8 cellular contexts compared by ENCODE assay signal in the genomic region with DNA sequence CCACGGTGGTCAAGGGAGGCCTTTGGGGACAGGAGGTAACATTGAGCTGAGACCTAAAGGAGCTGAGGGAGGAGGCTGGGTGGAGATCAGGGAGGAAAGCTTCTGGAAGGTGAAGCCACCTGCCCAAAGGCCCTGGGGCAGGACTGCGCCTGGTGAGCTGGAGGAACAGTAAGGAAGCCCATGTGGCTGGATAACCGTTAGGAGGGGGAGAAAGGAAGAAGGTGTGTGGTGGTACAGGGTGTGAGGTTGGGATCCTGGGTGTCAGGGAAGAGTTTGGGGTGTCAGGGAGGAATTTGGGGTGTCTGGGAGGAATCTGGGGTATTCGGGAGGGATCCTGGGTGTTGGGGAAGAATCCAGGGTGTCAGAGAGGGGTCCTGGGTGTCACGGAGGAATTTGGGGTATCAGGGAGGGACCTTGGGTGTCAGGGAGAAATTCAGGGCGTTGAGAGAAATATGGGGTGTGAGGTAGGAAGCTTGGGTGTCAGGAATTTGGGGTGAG. TPM values are rescaled to one million over a fixed set of nuclear protein-coding genes. Genes with fewer than 3 reads are reported as not detected.
DNase-seq lines count a peak whose midpoint lies in the region; TF ChIP-seq lines count a peak whose summit lies in the region.

No MANE protein-coding gene starts in this region.

- H2BK120ac ChIP-seq in trophoblast cell (ENCODE audit: insufficient read depth, low read length, poor library complexity) = no peak overlapping the region

- TF ChIP-seq POLR2A in esophagus squamous epithelium (IDR thresholded peaks at IDR 0.05) = no peak

- H3K23ac ChIP-seq in trophoblast cell (ENCODE audit: low read length) = no peak overlapping the region

- H3K27ac ChIP-seq in SJSA1 = peak overlapping the region; percentile 44
- H3K27ac ChIP-seq in esophagus squamous epithelium = peak overlapping the region; percentile 93 to 98 (median 96)
- no peak overlapping the region for H3K27ac ChIP-seq in trophoblast cell (ENCODE audit: low read depth, low read length)

- intact Hi-C loops in esophagus squamous epithelium (cut with DNase I) = no loop called here

- no peak for TF ChIP-seq CTCF in esophagus squamous epithelium (IDR thresholded peaks at IDR 0.05)

- H4K91ac ChIP-seq in trophoblast cell (ENCODE audit: low read depth, low read length) = peak overlapping the region; percentile 33

- H3K4me3 ChIP-seq in SJSA1 (peak overlapping the region; percentile 89), esophagus squamous epithelium (peak overlapping the region; percentile 74 to 90 (median 85)), trophoblast cell (ENCODE audit: low read depth, low read length) (peak overlapping the region; percentile 75)

- peak overlapping the region; percentile 90 for H4K8ac ChIP-seq in trophoblast cell (ENCODE audit: low read depth, low read length)

- no peak overlapping the region for H2AK5ac ChIP-seq in trophoblast cell (ENCODE audit: low read length)

- H2BK12ac ChIP-seq in trophoblast cell (ENCODE audit: low read length) = no peak overlapping the region

- peaks cover 8% of the 10 kb centered on the region; the same call in 1 of the 2 replicates for H3K36me3 ChIP-seq in SJSA1
- H3K36me3 ChIP-seq in esophagus squamous epithelium = peaks cover 0 to 7% (median 0%) of the 10 kb centered on the region in 3 donors
- H3K36me3 ChIP-seq in trophoblast cell (ENCODE audit: control insufficient read depth in 1 of 2, insufficient read depth in 2 of 2, low read length in 2 of 2) = no peaks in the 10 kb centered on the region

- no peak overlapping the region for H3K4ac ChIP-seq in trophoblast cell (ENCODE audit: low read depth, low read length)

- H3K14ac ChIP-seq in trophoblast cell (ENCODE audit: low read length) = no peak overlapping the region

- H3K4me1 ChIP-seq in SJSA1 (replicated peaks) (peaks cover 15% of the 10 kb centered on the region), esophagus squamous epithelium (peaks cover 14 to 36% (median 16%) of the 10 kb centered on the region in 3 donors), trophoblast cell (ENCODE audit: control insufficient read depth in 1 of 2, insufficient read depth in 2 of 2, low read length in 2 of 2) (peaks cover 0 to 6% of the 10 kb centered on the region in 2 experiments)

- H2BK5ac ChIP-seq in trophoblast cell (ENCODE audit: low read depth, low read length, poor library complexity) = no peak overlapping the region

- WGBS in esophagus squamous epithelium, 2 donors = 30 to 31% methylated on average over 6 of the region's 6 CpGs
- 100% methylated on average over 1 of the region's 6 CpGs for WGBS in trophoblast cell (ENCODE audit: extremely low coverage, insufficient coverage, insufficient read length)

- H3K18ac ChIP-seq in trophoblast cell (ENCODE audit: low read length) = peak overlapping the region; percentile 11

- no peak overlapping the region for H2AFZ ChIP-seq in trophoblast cell (ENCODE audit: insufficient read depth, low read length, poor library complexity)

- peak overlapping the region; percentile 46 for H4K12ac ChIP-seq in trophoblast cell (ENCODE audit: low read depth, low read length)

- H3K4me2 ChIP-seq in trophoblast cell (ENCODE audit: low read length) = peak overlapping the region; percentile 61

- DNase-seq in D341Med (ENCODE audit: low spot score) = peak; percentile 27
- no peak for DNase-seq in SJSA1 (ENCODE audit: low read depth in 1 of 2, low spot score in 2 of 2)
- DNase-seq in esophagus squamous epithelium (lab: John Stamatoyannopoulos, UW) = no peak
- DNase-seq in trophoblast cell = peak in 1 of 2 donors; percentile 47
- DNase-seq in NCI-H187 treated with DMSO at 0.1 percent for 48 hours (lab: John Stamatoyannopoulos, UW) = no peak
- no peak for DNase-seq in T-helper 9 cell
- DNase-seq in HCEC 1CT = no peak
- DNase-seq in globus pallidus (ENCODE audit: low spot score) = no peak

- H3K27me3 ChIP-seq in SJSA1 (replicated peaks) (no peaks in the 10 kb centered on the region), esophagus squamous epithelium (no peaks in the 10 kb centered on the region), trophoblast cell (ENCODE audit: insufficient read depth, low read length) (no peaks in the 10 kb centered on the region)

- H3K79me2 ChIP-seq in trophoblast cell (ENCODE audit: control insufficient read depth, insufficient read depth, low read length, poor library complexity) = peaks cover 2% of the 10 kb centered on the region

- H3K9me3 ChIP-seq in SJSA1 (replicated peaks) = no peaks in the 10 kb centered on the region
- no peaks in the 10 kb centered on the region for H3K9me3 ChIP-seq in esophagus squamous epithelium
- H3K9me3 ChIP-seq in trophoblast cell (ENCODE audit: insufficient read depth, low read depth, low read length) = peaks cover 3% of the 10 kb centered on the region

- peaks cover 5% of the 10 kb centered on the region for H3K79me1 ChIP-seq in trophoblast cell (ENCODE audit: low read length)

- H3K9ac ChIP-seq in trophoblast cell (ENCODE audit: low read length) = no peak overlapping the region

RNA-seq across cellular contexts. Expression of a gene that starts 0.7 kb away (rescaled TPM):
- total RNA-seq in SJSA1 (2014; rRNA removed; shearing (Covaris generic)) = 3.7 and 4.1 TPM in 2 replicates
- 10 to 100 TPM in 3 of 4 donors, 1 to 10 TPM in 1; 9.6 to 28.7 (median 16.8) TPM for total RNA-seq in esophagus squamous epithelium
- polyA plus RNA-seq in trophoblast cell (2013) = 7.5 and 7.6 TPM in 2 replicates

RNA-seq across cellular contexts. Expression of a gene that starts 36.6 kb away (rescaled TPM):
- total RNA-seq in SJSA1 (2014; rRNA removed; shearing (Covaris generic)) = 178 and 210 TPM in 2 replicates
- 100 to 1,000 TPM in 3 of 4 donors, 10 to 100 TPM in 1; 67.3 to 173 (median 147) TPM for total RNA-seq in esophagus squamous epithelium
- polyA plus RNA-seq in trophoblast cell (2013) = 45.5 and 47.5 TPM in 2 replicates

RNA-seq across cellular contexts. Expression of a gene that starts 39.3 kb away (rescaled TPM):
- 9.4 and 14.4 TPM in 2 replicates for total RNA-seq in SJSA1 (2014; rRNA removed; shearing (Covaris generic))
- total RNA-seq in esophagus squamous epithelium = 10 to 100 TPM; 16.8 to 22.7 (median 18.4) TPM
- polyA plus RNA-seq in trophoblast cell (2013) = 6.2 TPM in 2 replicates
